In genomic region chrX:153384390-153384789, GRCh38 we compare ENCODE assay signal across 36 cellular contexts. TPM values are rescaled to one million over a fixed set of nuclear protein-coding genes. Genes with fewer than 3 reads are reported as not detected.
A peak's percentile ranks its signal among the peaks of the same experiment; 100 is the strongest.
DNase-seq lines count a peak whose midpoint lies in the region; TF ChIP-seq lines count a peak whose summit lies in the region.
"Had no signal": no experiment of that assay in that cellular context is flagged by ENCODE, and none has a peak within 500 bp of the region (broad histone marks: within the 10 kb centered on the region; RNA-seq: fewer than 3 reads in every experiment).

No MANE protein-coding gene starts in this region.

- H3K27ac ChIP-seq in coronary artery (no peak overlapping the region), suprapubic skin (no peak overlapping the region)
- H3K27ac ChIP-seq: 22Rv1; A549; BLaER1; BLaER1 treated with 17β-estradiol and CSF1 and Interleukin-3, amounts not matched to agents 10 nM and 100 nM; C4-2B had no signal

- H3K4me3 Mint-ChIP-seq in osteocyte (ENCODE audit: unreplicated experiment), result no peak overlapping the region
- H3K4me3 Mint-ChIP-seq: B cell; CD14-positive monocyte; CD4-positive, alpha-beta memory T cell; CD4-positive, alpha-beta T cell; CD4-positive, CD25-positive, alpha-beta regulatory T cell; CD8-positive, alpha-beta memory T cell; CD8-positive, alpha-beta T cell had no signal

- no peaks in the 10 kb centered on the region for H3K4me1 Mint-ChIP-seq in osteocyte (ENCODE audit: unreplicated experiment)
- H3K4me1 Mint-ChIP-seq: B cell; CD4-positive, CD25-positive, alpha-beta regulatory T cell; CD8-positive, alpha-beta memory T cell had no signal

- TF ChIP-seq CTCF in coronary artery (IDR thresholded peaks at IDR 0.05), result no peak
- no peak for TF ChIP-seq CTCF in osteocyte (IDR thresholded peaks at IDR 0.05)
- no peak for TF ChIP-seq CTCF in suprapubic skin (IDR thresholded peaks at IDR 0.05)

- no peak overlapping the region for H3K4me3 ChIP-seq in coronary artery
- no peak overlapping the region for H3K4me3 ChIP-seq in suprapubic skin
- H3K4me3 ChIP-seq: A549; BLaER1; BLaER1 treated with 17β-estradiol and CSF1 and Interleukin-3, amounts not matched to agents 10 nM and 100 nM had no signal

- WGBS in suprapubic skin, result 92% methylated on average over 6 of the region's 6 CpGs

- H3K27me3 ChIP-seq in suprapubic skin, result no peaks in the 10 kb centered on the region
- H3K27me3 ChIP-seq: BE2C had no signal

- H3K9me3 Mint-ChIP-seq in osteocyte (ENCODE audit: unreplicated experiment), result no peaks in the 10 kb centered on the region
- H3K9me3 Mint-ChIP-seq: CD14-positive monocyte; CD4-positive, alpha-beta memory T cell; CD4-positive, alpha-beta T cell; CD8-positive, alpha-beta memory T cell; CD8-positive, alpha-beta T cell had no signal

- TF ChIP-seq POLR2A in suprapubic skin (IDR thresholded peaks at IDR 0.05), result no peak

- TF ChIP-seq EP300 in suprapubic skin (IDR thresholded peaks at IDR 0.05), result no peak

- DNase-seq in coronary artery (ENCODE audit: low spot score), result peak; percentile 53
- DNase-seq in islet precursor cell, result peak; percentile 37
- DNase-seq in osteocyte (ENCODE audit: extremely low spot score, unreplicated experiment), result peak; percentile 62
- no peak for DNase-seq in suprapubic skin (ENCODE audit: low spot score in 2 of 2)
- no peak for DNase-seq in kidney tubule cell (ENCODE audit: low spot score)
- DNase-seq in activated CD4-positive, alpha-beta T cell treated with anti-CD3 and anti-CD28 coated beads for 48 hours, result no peak
- DNase-seq: 8988T; ACHN; AML-193; BE2C; C1 segment of cervical spinal cord; Caco-2; Calu3; CD4-positive, alpha-beta memory T cell; CD4-positive, alpha-beta T cell; CD4-positive, CD25-positive, alpha-beta regulatory T cell; CD8-positive, alpha-beta memory T cell; CD8-positive, alpha-beta T cell; COR-L47; DMS 273 treated with DMSO at 0.1 percent for 48 hours; DMS153; DMS53; DMS79; DMS79 treated with DMSO at 0.1 percent for 48 hours; DND-41; EL had no signal

- H3K27me3 Mint-ChIP-seq in osteocyte (ENCODE audit: unreplicated experiment), result peaks cover 3% of the 10 kb centered on the region
- H3K27me3 Mint-ChIP-seq: B cell; CD4-positive, alpha-beta memory T cell; CD4-positive, alpha-beta T cell; CD4-positive, CD25-positive, alpha-beta regulatory T cell; CD8-positive, alpha-beta memory T cell had no signal

- no peaks in the 10 kb centered on the region for H3K36me3 ChIP-seq in suprapubic skin
- H3K36me3 ChIP-seq: BE2C; BLaER1; BLaER1 treated with 17β-estradiol and CSF1 and Interleukin-3, amounts not matched to agents 10 nM and 100 nM had no signal

- no peak overlapping the region for H3K27ac Mint-ChIP-seq in osteocyte (ENCODE audit: unreplicated experiment)
- H3K27ac Mint-ChIP-seq: B cell; CD14-positive monocyte; CD4-positive, alpha-beta memory T cell; CD4-positive, alpha-beta T cell; CD4-positive, CD25-positive, alpha-beta regulatory T cell; CD8-positive, alpha-beta memory T cell; CD8-positive, alpha-beta T cell had no signal

- H3K9me3 ChIP-seq in suprapubic skin, result no peaks in the 10 kb centered on the region
- H3K9me3 ChIP-seq: A549, BE2C, Caco-2 had no signal

- H3K4me1 ChIP-seq in suprapubic skin, result no peaks in the 10 kb centered on the region
- H3K4me1 ChIP-seq: A549, Caco-2 had no signal

- H3K36me3 Mint-ChIP-seq in osteocyte (ENCODE audit: unreplicated experiment), result no peaks in the 10 kb centered on the region
- H3K36me3 Mint-ChIP-seq: CD14-positive monocyte; CD4-positive, alpha-beta memory T cell; CD4-positive, CD25-positive, alpha-beta regulatory T cell; CD8-positive, alpha-beta memory T cell; CD8-positive, alpha-beta T cell had no signal

RNA-seq across cellular contexts. Expression of gene PNMA6E, which starts 16.8 kb away (rescaled TPM):
- total RNA-seq in osteocyte, result not detected in 2 replicates
- under 1 TPM in 1 of 4 donors, not detected in 3; 0.29 TPM for total RNA-seq in suprapubic skin
- total RNA-seq: A172; A673; B cell; Caco-2; Calu3; CD4-positive, alpha-beta memory T cell; CD4-positive, alpha-beta T cell; CD4-positive, CD25-positive, alpha-beta regulatory T cell; CD8-positive, alpha-beta memory T cell; CD8-positive, alpha-beta T cell; Daoy had no signal

RNA-seq across cellular contexts. Expression of gene ZFP92, which starts 26.9 kb away (rescaled TPM):
- 0.05 TPM in 2 replicates for total RNA-seq in osteocyte
- total RNA-seq in suprapubic skin, result under 1 TPM in 3 of 4 donors, not detected in 1; 0.26 to 0.38 (median 0.30) TPM

RNA-seq across cellular contexts. Expression of gene ZNF275, which starts 50.4 kb away (rescaled TPM):
- total RNA-seq in osteocyte (14.0 and 14.6 TPM in 2 replicates), suprapubic skin (1 to 10 TPM; 2.3 to 4.3 (median 3.3) TPM)

Comparison
In these comparisons a context has a peak if more than half of its experiments do, and no peak if none do; other contexts are left out.
1. DNase-seq: peak in coronary artery (single experiment), islet precursor cell (single experiment) and osteocyte (single experiment); none in suprapubic skin (0 of 2), kidney tubule cell (single experiment) and activated CD4-positive, alpha-beta T cell treated with anti-CD3 and anti-CD28 coated beads for 48 hours (single experiment).